Comparison of ENCODE assay signal across 11 cellular contexts in the genomic region with DNA sequence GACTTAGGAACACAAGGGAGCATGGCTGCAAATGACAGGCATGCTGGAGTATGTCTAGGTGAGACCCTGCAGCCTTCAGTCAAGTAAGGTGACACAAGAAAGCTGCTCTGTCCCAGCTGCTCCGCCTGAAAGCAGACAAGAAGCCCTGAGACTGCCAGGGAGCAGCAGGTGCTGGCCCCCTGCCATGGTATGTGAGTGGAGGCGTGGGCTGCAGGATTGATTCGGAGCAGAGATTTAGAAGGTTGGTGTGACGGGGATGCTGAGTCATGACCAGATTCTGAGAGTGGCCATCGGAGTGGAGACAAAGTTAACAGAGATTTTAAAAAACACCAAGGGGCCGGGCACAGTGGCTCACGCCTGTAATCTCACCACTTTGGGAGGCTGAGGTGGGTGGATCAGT. TPM values are rescaled to one million over a fixed set of nuclear protein-coding genes. Genes with fewer than 3 reads are reported as not detected.
A peak's percentile ranks its signal among the peaks of the same experiment; 100 is the strongest.
DNase-seq lines count a peak whose midpoint lies in the region; ATAC-seq, FAIRE-seq and TF ChIP-seq lines count a peak whose summit lies in the region.
"Had no signal": no experiment of that assay in that cellular context is flagged by ENCODE, and none has a peak within 500 bp of the region (broad histone marks: within the 10 kb centered on the region; RNA-seq: fewer than 3 reads in every experiment).

No MANE protein-coding gene starts in this region.

- H3K4me3 ChIP-seq in adrenal gland (no peak overlapping the region), kidney (ENCODE audit: low read length in 2 of 2) (no peak overlapping the region)

- WGBS in adrenal gland, 4 donors: 48 to 74% (median 49%) methylated on average over 7 of the region's 7 CpGs

- H3K27ac ChIP-seq in adrenal gland (peak overlapping the region in 3 of 5 donors; percentile 46 to 72 (median 60)), kidney (ENCODE audit: low read depth in 2 of 2, low read length in 2 of 2) (no peak overlapping the region)

- H3K9ac ChIP-seq in kidney (ENCODE audit: low read length in 2 of 2): no peak overlapping the region

- no peaks in the 10 kb centered on the region for H3K27me3 ChIP-seq in adrenal gland

- DNase-seq in A172 (ENCODE audit: low spot score) (peak; percentile 74), HK-2 (ENCODE audit: unreplicated experiment) (peak; percentile 50), adrenal gland (peak; percentile 51 to 89 (median 85)), kidney (peak; percentile 83), GM19238 (ENCODE audit: insufficient read length, low spot score) (no peak), NCI-H2227 treated with DMSO at 0.1 percent for 48 hours (lab: John Stamatoyannopoulos, UW) (no peak)
- no peak for DNase-seq in activated CD4-positive, alpha-beta T cell treated with anti-CD3 and anti-CD28 coated beads, Interleukin-2, amount 50 U/mL, for 1 hour
- DNase-seq: activated CD4-positive, alpha-beta T cell treated with anti-CD3 and anti-CD28 coated beads, Interleukin-2, amount 10 ng/mL, durations not matched to agents 7 days and 5 days; stimulated activated CD4-positive, alpha-beta T cell treated with anti-CD3 and anti-CD28 coated beads, Interleukin-2, amount 100 ng/mL, for 48 hours had no signal

- intact Hi-C loops in adrenal gland (cut with DNase I) (loop anchor here in 1 of 2 donors (10.0 kb wide), 1 partner anchor 158 kb away; no protein-coding TSS in a partner anchor), kidney (cut with DNase I) (no loop called here)

- FAIRE-seq in kidney (lab: Jason Lieb, UNC): no peak

- peaks cover 27% of the 10 kb centered on the region in 2 donors for H3K4me1 ChIP-seq in adrenal gland (replicated peaks in 1 of 2)
- H3K4me1 ChIP-seq in kidney (ENCODE audit: control insufficient read depth in 1 of 2, insufficient read depth in 1 of 2, low read depth in 1 of 2, low read length in 2 of 2): peaks cover 0 to 10% of the 10 kb centered on the region in 2 donors

- no peak for TF ChIP-seq POLR2A in adrenal gland (IDR thresholded peaks at IDR 0.05)

- no peak for ATAC-seq in GM19328 (IDR thresholded peaks at IDR 0.05; ENCODE audit: unreplicated experiment)

- H3K36me3 ChIP-seq in adrenal gland (replicated peaks in 1 of 2): no peaks in the 10 kb centered on the region
- peaks cover 7 to 10% of the 10 kb centered on the region in 2 donors for H3K36me3 ChIP-seq in kidney (ENCODE audit: control insufficient read depth in 1 of 2, insufficient read depth in 2 of 2, low read length in 2 of 2)

- TF ChIP-seq CTCF in adrenal gland (IDR thresholded peaks at IDR 0.05): no peak
- TF ChIP-seq CTCF in kidney (IDR thresholded peaks at IDR 0.05; ENCODE audit: borderline replicate concordance, extremely low read depth, insufficient read depth): no peak

- H3K9me3 ChIP-seq in adrenal gland (replicated peaks in 1 of 3) (no peaks in the 10 kb centered on the region), kidney (ENCODE audit: control insufficient read depth in 1 of 2, low read length in 2 of 2) (no peaks in the 10 kb centered on the region)

RNA-seq across cellular contexts. Expression of a gene that starts 17.8 kb away (rescaled TPM):
- 43.4 and 43.9 TPM in 2 replicates for total RNA-seq in A172 (2014; rRNA removed; shearing (Covaris generic))
- 10 to 100 TPM; 30.4 to 59.9 (median 45.8) TPM for total RNA-seq in adrenal gland
- 10 to 100 TPM in 1 of 3 donors, 1 to 10 TPM in 2; 2.6 to 65.1 (median 9.7) TPM for polyA plus RNA-seq in adrenal gland
- total RNA-seq in kidney: 34.0 TPM
- polyA plus RNA-seq in kidney (ENCODE audit: insufficient read depth, low read depth, low replicate concordance): 22.1 TPM

RNA-seq across cellular contexts. Expression of a gene that starts 51.6 kb away (rescaled TPM):
- total RNA-seq in A172 (2014; rRNA removed; shearing (Covaris generic)): 0.22 and 1.0 TPM in 2 replicates
- total RNA-seq in adrenal gland (1 to 10 TPM in 5 of 8 donors, under 1 TPM in 2, not detected in 1; 0.87 to 9.2 (median 1.1) TPM), kidney (1.0 TPM)
- polyA plus RNA-seq in adrenal gland (1 to 10 TPM in 1 of 3 donors, under 1 TPM in 2; 0.30 to 2.8 (median 0.32) TPM), kidney (ENCODE audit: insufficient read depth, low read depth, low replicate concordance) (3.1 TPM)
- total RNA-seq: activated CD4-positive, alpha-beta T cell treated with anti-CD3 and anti-CD28 coated beads, Interleukin-2, amount 10 ng/mL, durations not matched to agents 7 days and 5 days; kidney epithelial cell had no signal

Comparison
In these comparisons a context has a peak if more than half of its experiments do, and no peak if none do; other contexts are left out.
1. DNase-seq: peak in A172 (single experiment), HK-2 (single experiment), adrenal gland (7 of 7) and kidney (single experiment); none in GM19238 (single experiment), NCI-H2227 treated with DMSO at 0.1 percent for 48 hours (single experiment) and activated CD4-positive, alpha-beta T cell treated with anti-CD3 and anti-CD28 coated beads, Interleukin-2, amount 50 U/mL, for 1 hour (single experiment).
2. H3K27ac ChIP-seq: peak in adrenal gland (3 of 5); none in kidney (0 of 2).